ENCODE assay signal across 1 cellular context in the genomic region with DNA sequence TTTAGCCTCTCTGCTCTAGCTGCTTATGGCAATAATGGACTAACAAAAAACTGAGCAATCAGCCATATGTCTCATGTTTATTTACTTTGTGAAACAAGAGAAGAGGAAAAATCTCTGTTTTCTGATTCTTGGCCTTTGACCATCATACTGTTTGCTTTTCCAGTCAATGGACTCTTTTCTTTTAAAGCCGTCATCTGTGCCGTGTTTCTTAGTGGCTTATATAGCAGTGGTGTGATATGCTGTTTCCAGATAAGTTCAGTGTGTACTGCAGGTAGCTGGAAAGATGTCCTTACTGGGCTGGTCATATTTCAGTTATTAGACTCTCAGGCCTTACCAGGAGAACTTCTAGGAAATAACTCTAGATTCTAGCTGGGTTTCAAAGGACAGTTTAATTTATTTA.
TF ChIP-seq lines count a peak whose summit lies in the region.

No MANE protein-coding gene starts in this region.

TF ChIP-seq in HepG2, 621 proteins besides CTCF, POLR2A, EP300 and RAD21 (continued from another document and continues in another):
- TF ChIP-seq TFAP4 (IDR thresholded peaks at IDR 0.05; ENCODE audit: borderline replicate concordance, low read depth) = peak; percentile 80; the same call in 1 of the 2 replicates
- no peak for TF ChIP-seq ZNF724P (CRISPR knock-in tag; IDR thresholded peaks at IDR 0.05; ENCODE audit: borderline replicate concordance)
- no peak for TF ChIP-seq ZNF883 (CRISPR knock-in tag; IDR thresholded peaks at IDR 0.05; ENCODE audit: not compliant biosample characterization)
- TF ChIP-seq ZNF672 (CRISPR knock-in tag; IDR thresholded peaks at IDR 0.05) = no peak
- TF ChIP-seq AKAP8 (CRISPR knock-in tag; IDR thresholded peaks at IDR 0.05) = no peak
- TF ChIP-seq ZZZ3 (CRISPR knock-in tag; IDR thresholded peaks at IDR 0.05; ENCODE audit: borderline replicate concordance) = no peak
- TF ChIP-seq, protein P1, sequence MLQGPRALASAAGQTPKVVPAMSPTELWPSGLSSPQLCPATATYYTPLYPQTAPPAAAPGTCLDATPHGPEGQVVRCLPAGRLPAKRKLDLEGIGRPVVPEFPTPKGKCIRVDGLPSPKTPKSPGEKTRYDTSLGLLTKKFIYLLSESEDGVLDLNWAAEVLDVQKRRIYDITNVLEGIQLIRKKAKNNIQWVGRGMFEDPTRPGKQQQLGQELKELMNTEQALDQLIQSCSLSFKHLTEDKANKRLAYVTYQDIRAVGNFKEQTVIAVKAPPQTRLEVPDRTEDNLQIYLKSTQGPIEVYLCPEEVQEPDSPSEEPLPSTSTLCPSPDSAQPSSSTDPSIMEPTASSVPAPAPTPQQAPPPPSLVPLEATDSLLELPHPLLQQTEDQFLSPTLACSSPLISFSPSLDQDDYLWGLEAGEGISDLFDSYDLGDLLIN (CRISPR knock-in tag; IDR thresholded peaks at IDR 0.05; ENCODE audit: borderline replicate concordance) = no peak
- no peak for TF ChIP-seq POLR2AphosphoS2 (IDR thresholded peaks at IDR 0.05; ENCODE audit: low read depth, low read length)
- no peak for TF ChIP-seq MBNL3 (CRISPR knock-in tag; conservative IDR thresholded peaks at IDR 0.05)
- TF ChIP-seq, protein P2, sequence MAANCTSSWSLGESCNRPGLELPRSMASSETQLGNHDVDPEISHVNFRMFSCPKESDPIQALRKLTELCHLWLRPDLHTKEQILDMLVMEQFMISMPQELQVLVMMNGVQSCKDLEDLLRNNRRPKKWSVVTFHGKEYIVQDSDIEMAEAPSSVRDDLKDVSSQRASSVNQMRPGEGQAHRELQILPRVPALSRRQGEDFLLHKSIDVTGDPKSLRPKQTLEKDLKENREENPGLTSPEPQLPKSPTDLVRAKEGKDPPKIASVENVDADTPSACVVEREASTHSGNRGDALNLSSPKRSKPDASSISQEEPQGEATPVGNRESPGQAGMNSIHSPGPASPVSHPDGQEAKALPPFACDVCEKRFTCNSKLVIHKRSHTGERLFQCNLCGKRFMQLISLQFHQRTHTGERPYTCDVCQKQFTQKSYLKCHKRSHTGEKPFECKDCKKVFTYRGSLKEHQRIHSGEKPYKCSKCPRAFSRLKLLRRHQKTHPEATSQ (CRISPR knock-in tag; IDR thresholded peaks at IDR 0.05; ENCODE audit: borderline replicate concordance) = no peak
- TF ChIP-seq TARDBP (CRISPR knock-in tag; IDR thresholded peaks at IDR 0.05) = 0 out of 2 replicates have a peak, but pooled peaks have one; percentile 47
- no peak; the same call in 1 of the 2 replicates for TF ChIP-seq ZNF431 (CRISPR knock-in tag; IDR thresholded peaks at IDR 0.05; ENCODE audit: borderline replicate concordance, low read depth)
- TF ChIP-seq, protein P3, sequence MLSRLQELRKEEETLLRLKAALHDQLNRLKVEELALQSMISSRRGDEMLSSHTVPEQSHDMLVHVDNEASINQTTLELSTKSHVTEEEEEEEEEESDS (CRISPR knock-in tag; IDR thresholded peaks at IDR 0.05; ENCODE audit: borderline replicate concordance) = no peak
- peak; percentile 89 for TF ChIP-seq GATAD2A (CRISPR knock-in tag; IDR thresholded peaks at IDR 0.05)
- TF ChIP-seq TEAD3 (CRISPR knock-in tag; optimal IDR thresholded peaks at IDR 0.05; ENCODE audit: borderline replicate concordance) = peak; percentile 49
- TF ChIP-seq HMG20A (CRISPR knock-in tag; IDR thresholded peaks at IDR 0.05; ENCODE audit: borderline replicate concordance) = peak; percentile 100
- TF ChIP-seq GTF2F1 (IDR thresholded peaks at IDR 0.05; ENCODE audit: low read length) = peak; percentile 58; the same call in 1 of the 2 replicates
- TF ChIP-seq, protein P4, sequence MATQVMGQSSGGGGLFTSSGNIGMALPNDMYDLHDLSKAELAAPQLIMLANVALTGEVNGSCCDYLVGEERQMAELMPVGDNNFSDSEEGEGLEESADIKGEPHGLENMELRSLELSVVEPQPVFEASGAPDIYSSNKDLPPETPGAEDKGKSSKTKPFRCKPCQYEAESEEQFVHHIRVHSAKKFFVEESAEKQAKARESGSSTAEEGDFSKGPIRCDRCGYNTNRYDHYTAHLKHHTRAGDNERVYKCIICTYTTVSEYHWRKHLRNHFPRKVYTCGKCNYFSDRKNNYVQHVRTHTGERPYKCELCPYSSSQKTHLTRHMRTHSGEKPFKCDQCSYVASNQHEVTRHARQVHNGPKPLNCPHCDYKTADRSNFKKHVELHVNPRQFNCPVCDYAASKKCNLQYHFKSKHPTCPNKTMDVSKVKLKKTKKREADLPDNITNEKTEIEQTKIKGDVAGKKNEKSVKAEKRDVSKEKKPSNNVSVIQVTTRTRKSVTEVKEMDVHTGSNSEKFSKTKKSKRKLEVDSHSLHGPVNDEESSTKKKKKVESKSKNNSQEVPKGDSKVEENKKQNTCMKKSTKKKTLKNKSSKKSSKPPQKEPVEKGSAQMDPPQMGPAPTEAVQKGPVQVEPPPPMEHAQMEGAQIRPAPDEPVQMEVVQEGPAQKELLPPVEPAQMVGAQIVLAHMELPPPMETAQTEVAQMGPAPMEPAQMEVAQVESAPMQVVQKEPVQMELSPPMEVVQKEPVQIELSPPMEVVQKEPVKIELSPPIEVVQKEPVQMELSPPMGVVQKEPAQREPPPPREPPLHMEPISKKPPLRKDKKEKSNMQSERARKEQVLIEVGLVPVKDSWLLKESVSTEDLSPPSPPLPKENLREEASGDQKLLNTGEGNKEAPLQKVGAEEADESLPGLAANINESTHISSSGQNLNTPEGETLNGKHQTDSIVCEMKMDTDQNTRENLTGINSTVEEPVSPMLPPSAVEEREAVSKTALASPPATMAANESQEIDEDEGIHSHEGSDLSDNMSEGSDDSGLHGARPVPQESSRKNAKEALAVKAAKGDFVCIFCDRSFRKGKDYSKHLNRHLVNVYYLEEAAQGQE (IDR thresholded peaks at IDR 0.05; ENCODE audit: borderline replicate concordance in 1 of 2, low read depth in 1 of 2, low read length in 2 of 2) = no peak
- TF ChIP-seq, protein P5, sequence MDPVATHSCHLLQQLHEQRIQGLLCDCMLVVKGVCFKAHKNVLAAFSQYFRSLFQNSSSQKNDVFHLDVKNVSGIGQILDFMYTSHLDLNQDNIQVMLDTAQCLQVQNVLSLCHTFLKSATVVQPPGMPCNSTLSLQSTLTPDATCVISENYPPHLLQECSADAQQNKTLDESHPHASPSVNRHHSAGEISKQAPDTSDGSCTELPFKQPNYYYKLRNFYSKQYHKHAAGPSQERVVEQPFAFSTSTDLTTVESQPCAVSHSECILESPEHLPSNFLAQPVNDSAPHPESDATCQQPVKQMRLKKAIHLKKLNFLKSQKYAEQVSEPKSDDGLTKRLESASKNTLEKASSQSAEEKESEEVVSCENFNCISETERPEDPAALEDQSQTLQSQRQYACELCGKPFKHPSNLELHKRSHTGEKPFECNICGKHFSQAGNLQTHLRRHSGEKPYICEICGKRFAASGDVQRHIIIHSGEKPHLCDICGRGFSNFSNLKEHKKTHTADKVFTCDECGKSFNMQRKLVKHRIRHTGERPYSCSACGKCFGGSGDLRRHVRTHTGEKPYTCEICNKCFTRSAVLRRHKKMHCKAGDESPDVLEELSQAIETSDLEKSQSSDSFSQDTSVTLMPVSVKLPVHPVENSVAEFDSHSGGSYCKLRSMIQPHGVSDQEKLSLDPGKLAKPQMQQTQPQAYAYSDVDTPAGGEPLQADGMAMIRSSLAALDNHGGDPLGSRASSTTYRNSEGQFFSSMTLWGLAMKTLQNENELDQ (CRISPR knock-in tag; IDR thresholded peaks at IDR 0.05; ENCODE audit: borderline replicate concordance) = no peak
- TF ChIP-seq FOSL1 (CRISPR knock-in tag; IDR thresholded peaks at IDR 0.05; ENCODE audit: borderline replicate concordance) = no peak
- TF ChIP-seq, protein P6, sequence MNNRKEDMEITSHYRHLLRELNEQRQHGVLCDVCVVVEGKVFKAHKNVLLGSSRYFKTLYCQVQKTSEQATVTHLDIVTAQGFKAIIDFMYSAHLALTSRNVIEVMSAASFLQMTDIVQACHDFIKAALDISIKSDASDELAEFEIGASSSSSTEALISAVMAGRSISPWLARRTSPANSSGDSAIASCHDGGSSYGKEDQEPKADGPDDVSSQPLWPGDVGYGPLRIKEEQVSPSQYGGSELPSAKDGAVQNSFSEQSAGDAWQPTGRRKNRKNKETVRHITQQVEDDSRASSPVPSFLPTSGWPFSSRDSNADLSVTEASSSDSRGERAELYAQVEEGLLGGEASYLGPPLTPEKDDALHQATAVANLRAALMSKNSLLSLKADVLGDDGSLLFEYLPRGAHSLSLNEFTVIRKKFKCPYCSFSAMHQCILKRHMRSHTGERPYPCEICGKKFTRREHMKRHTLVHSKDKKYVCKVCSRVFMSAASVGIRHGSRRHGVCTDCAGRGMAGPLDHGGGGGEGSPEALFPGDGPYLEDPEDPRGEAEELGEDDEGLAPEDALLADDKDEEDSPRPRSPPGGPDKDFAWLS (CRISPR knock-in tag; IDR thresholded peaks at IDR 0.05; ENCODE audit: borderline replicate concordance) = no peak
- TF ChIP-seq NFE2L1 (CRISPR knock-in tag; IDR thresholded peaks at IDR 0.05; ENCODE audit: borderline replicate concordance) = no peak
- TF ChIP-seq, protein P7, sequence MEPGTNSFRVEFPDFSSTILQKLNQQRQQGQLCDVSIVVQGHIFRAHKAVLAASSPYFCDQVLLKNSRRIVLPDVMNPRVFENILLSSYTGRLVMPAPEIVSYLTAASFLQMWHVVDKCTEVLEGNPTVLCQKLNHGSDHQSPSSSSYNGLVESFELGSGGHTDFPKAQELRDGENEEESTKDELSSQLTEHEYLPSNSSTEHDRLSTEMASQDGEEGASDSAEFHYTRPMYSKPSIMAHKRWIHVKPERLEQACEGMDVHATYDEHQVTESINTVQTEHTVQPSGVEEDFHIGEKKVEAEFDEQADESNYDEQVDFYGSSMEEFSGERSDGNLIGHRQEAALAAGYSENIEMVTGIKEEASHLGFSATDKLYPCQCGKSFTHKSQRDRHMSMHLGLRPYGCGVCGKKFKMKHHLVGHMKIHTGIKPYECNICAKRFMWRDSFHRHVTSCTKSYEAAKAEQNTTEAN (CRISPR knock-in tag; conservative IDR thresholded peaks at IDR 0.05) = no peak
- TF ChIP-seq ZNF235 (CRISPR knock-in tag; IDR thresholded peaks at IDR 0.05; ENCODE audit: borderline replicate concordance) = no peak
- no peak for TF ChIP-seq ZNF280B (CRISPR knock-in tag; IDR thresholded peaks at IDR 0.05; ENCODE audit: borderline replicate concordance)
- TF ChIP-seq NFYB (CRISPR knock-in tag; IDR thresholded peaks at IDR 0.05) = peak; percentile 50
- TF ChIP-seq KLF6 (CRISPR knock-in tag; IDR thresholded peaks at IDR 0.05) = no peak
- TF ChIP-seq RORA (CRISPR knock-in tag; IDR thresholded peaks at IDR 0.05) = no peak
- TF ChIP-seq REL (CRISPR knock-in tag; conservative IDR thresholded peaks at IDR 0.05) = no peak
- TF ChIP-seq ZNF264 (CRISPR knock-in tag; IDR thresholded peaks at IDR 0.05) = peak; percentile 51; the same call in 1 of the 2 replicates
- TF ChIP-seq ZNF558 (CRISPR knock-in tag; IDR thresholded peaks at IDR 0.05; ENCODE audit: borderline replicate concordance) = no peak
- TF ChIP-seq FOXO1 (CRISPR knock-in tag; IDR thresholded peaks at IDR 0.05) = peak; percentile 82
- no peak for TF ChIP-seq ONECUT2 (CRISPR knock-in tag; IDR thresholded peaks at IDR 0.05)
- TF ChIP-seq PHF20 (CRISPR knock-in tag; IDR thresholded peaks at IDR 0.05) = no peak
- TF ChIP-seq CENPT (CRISPR knock-in tag; IDR thresholded peaks at IDR 0.05; ENCODE audit: low read depth) = no peak
- TF ChIP-seq, protein P8, sequence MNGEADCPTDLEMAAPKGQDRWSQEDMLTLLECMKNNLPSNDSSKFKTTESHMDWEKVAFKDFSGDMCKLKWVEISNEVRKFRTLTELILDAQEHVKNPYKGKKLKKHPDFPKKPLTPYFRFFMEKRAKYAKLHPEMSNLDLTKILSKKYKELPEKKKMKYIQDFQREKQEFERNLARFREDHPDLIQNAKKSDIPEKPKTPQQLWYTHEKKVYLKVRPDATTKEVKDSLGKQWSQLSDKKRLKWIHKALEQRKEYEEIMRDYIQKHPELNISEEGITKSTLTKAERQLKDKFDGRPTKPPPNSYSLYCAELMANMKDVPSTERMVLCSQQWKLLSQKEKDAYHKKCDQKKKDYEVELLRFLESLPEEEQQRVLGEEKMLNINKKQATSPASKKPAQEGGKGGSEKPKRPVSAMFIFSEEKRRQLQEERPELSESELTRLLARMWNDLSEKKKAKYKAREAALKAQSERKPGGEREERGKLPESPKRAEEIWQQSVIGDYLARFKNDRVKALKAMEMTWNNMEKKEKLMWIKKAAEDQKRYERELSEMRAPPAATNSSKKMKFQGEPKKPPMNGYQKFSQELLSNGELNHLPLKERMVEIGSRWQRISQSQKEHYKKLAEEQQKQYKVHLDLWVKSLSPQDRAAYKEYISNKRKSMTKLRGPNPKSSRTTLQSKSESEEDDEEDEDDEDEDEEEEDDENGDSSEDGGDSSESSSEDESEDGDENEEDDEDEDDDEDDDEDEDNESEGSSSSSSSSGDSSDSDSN (CRISPR knock-in tag; IDR thresholded peaks at IDR 0.05) = no peak
- TF ChIP-seq KDM3A (CRISPR knock-in tag; IDR thresholded peaks at IDR 0.05; ENCODE audit: low read depth) = no peak
- TF ChIP-seq AGO1 (IDR thresholded peaks at IDR 0.05; ENCODE audit: low read depth, low read length, poor library complexity, severe bottlenecking) = no peak
- TF ChIP-seq ZFP36 (IDR thresholded peaks at IDR 0.05; ENCODE audit: borderline replicate concordance, low read depth, low read length, partially characterized antibody) = no peak
- TF ChIP-seq ZNF12 (CRISPR knock-in tag; IDR thresholded peaks at IDR 0.05) = peak; percentile 95
- no peak for TF ChIP-seq ZNF615 (CRISPR knock-in tag; IDR thresholded peaks at IDR 0.05; ENCODE audit: borderline replicate concordance)
- TF ChIP-seq, protein P9, sequence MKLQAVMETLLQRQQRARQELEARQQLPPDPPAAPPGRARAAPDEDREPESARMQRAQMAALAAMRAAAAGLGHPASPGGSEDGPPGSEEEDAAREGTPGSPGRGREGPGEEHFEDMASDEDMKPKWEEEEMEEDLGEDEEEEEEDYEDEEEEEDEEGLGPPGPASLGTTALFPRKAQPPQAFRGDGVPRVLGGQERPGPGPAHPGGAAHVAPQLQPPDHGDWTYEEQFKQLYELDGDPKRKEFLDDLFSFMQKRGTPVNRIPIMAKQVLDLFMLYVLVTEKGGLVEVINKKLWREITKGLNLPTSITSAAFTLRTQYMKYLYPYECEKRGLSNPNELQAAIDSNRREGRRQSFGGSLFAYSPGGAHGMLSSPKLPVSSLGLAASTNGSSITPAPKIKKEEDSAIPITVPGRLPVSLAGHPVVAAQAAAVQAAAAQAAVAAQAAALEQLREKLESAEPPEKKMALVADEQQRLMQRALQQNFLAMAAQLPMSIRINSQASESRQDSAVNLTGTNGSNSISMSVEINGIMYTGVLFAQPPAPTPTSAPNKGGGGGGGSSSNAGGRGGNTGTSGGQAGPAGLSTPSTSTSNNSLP (IDR thresholded peaks at IDR 0.05; ENCODE audit: low read depth, low read length) = peak; percentile 85
